In genomic region chr14:23183479-23183878, GRCh38 we compare ENCODE assay signal across 8 cellular contexts. TPM values are rescaled to one million over a fixed set of nuclear protein-coding genes. Genes with fewer than 3 reads are reported as not detected.
DNase-seq lines count a peak whose midpoint lies in the region; TF ChIP-seq lines count a peak whose summit lies in the region.

TSS of gene SLC7A8 (minus strand) at chr14:23183660. CDS start at chr14:23182914, 746 bp downstream.

- H3K4me1 ChIP-seq in adipocyte (ENCODE audit: control insufficient read depth, insufficient read depth, low read length) (peaks cover 39% of the 10 kb centered on the region), left ventricle myocardium inferior (peaks cover 32% of the 10 kb centered on the region)

- no peaks in the 10 kb centered on the region for H3K36me3 ChIP-seq in adipocyte (ENCODE audit: control insufficient read depth, insufficient read depth, low read length, severe bottlenecking)
- H3K36me3 ChIP-seq in left ventricle myocardium inferior: no peaks in the 10 kb centered on the region

- in situ Hi-C loops in GM13977 (cut with MboI; ENCODE audit: low pct_unique_long_range_greater_than_20kb, low sequenced_read_pairs, unreplicated experiment): loop anchor here (10.0 kb wide), 1 partner anchor 59 kb away; no protein-coding TSS in a partner anchor

- no peaks in the 10 kb centered on the region for H3K9me3 ChIP-seq in adipocyte (ENCODE audit: control insufficient read depth, low read length)
- no peaks in the 10 kb centered on the region for H3K9me3 ChIP-seq in left ventricle myocardium inferior (replicated peaks)

- peak; percentile 50 for DNase-seq in DMS153 treated with DMSO at 0.1 percent for 48 hours (lab: John Stamatoyannopoulos, UW; ENCODE audit: unreplicated experiment)
- peak; percentile 31 for DNase-seq in NCI-H2227 treated with DMSO at 0.1 percent for 48 hours (lab: John Stamatoyannopoulos, UW)
- peak; percentile 59 for DNase-seq in adipocyte (ENCODE audit: low read depth)
- peak; percentile 56 for DNase-seq in left ventricle myocardium inferior
- DNase-seq in posterior vena cava (ENCODE audit: low spot score): peak; percentile 86
- no peak for DNase-seq in GM13977 (ENCODE audit: low spot score)
- DNase-seq in HuH-7 (ENCODE audit: low spot score): no peak
- no peak for DNase-seq in glomerular visceral epithelial cell (ENCODE audit: extremely low spot score)

- TF ChIP-seq CTCF in left ventricle myocardium inferior (IDR thresholded peaks at IDR 0.05; ENCODE audit: borderline replicate concordance) (no peak), GM13977 (IDR thresholded peaks at IDR 0.05; ENCODE audit: extremely low read depth, insufficient read depth, missing control alignments) (no peak)

- intact Hi-C loops in left ventricle myocardium inferior (cut with micrococcal nuclease) (no loop called here), posterior vena cava (cut with DNase I) (no loop called here)

- H3K4me3 ChIP-seq in adipocyte (ENCODE audit: low read length) (peak within 1 kb of the TSS; percentile 86), left ventricle myocardium inferior (peak within 1 kb of the TSS; percentile 69)

- H3K9ac ChIP-seq in adipocyte (ENCODE audit: low read length): peak within 1 kb of the TSS; percentile 79

- H3K27ac ChIP-seq in left ventricle myocardium inferior (replicated peaks): peak within 1 kb of the TSS; percentile 42

- H3K27me3 ChIP-seq in adipocyte (replicated peaks; ENCODE audit: control insufficient read depth, insufficient read depth, low read length): peaks cover 4% of the 10 kb centered on the region
- H3K27me3 ChIP-seq in left ventricle myocardium inferior (ENCODE audit: low read depth): peaks cover 31% of the 10 kb centered on the region

RNA-seq across cellular contexts. Expression of gene SLC7A8, which starts in this region (rescaled TPM):
- total RNA-seq in left ventricle myocardium inferior (10.6 TPM), posterior vena cava (10 to 100 TPM; 17.4 to 31.0 TPM)

Comparison
In these comparisons a context has a peak if more than half of its experiments do, and no peak if none do; other contexts are left out.
1. DNase-seq: peak in DMS153 treated with DMSO at 0.1 percent for 48 hours (single experiment), NCI-H2227 treated with DMSO at 0.1 percent for 48 hours (single experiment), adipocyte (single experiment), left ventricle myocardium inferior (single experiment) and posterior vena cava (single experiment); none in GM13977 (single experiment), HuH-7 (single experiment) and glomerular visceral epithelial cell (single experiment).